In the genomic region with DNA sequence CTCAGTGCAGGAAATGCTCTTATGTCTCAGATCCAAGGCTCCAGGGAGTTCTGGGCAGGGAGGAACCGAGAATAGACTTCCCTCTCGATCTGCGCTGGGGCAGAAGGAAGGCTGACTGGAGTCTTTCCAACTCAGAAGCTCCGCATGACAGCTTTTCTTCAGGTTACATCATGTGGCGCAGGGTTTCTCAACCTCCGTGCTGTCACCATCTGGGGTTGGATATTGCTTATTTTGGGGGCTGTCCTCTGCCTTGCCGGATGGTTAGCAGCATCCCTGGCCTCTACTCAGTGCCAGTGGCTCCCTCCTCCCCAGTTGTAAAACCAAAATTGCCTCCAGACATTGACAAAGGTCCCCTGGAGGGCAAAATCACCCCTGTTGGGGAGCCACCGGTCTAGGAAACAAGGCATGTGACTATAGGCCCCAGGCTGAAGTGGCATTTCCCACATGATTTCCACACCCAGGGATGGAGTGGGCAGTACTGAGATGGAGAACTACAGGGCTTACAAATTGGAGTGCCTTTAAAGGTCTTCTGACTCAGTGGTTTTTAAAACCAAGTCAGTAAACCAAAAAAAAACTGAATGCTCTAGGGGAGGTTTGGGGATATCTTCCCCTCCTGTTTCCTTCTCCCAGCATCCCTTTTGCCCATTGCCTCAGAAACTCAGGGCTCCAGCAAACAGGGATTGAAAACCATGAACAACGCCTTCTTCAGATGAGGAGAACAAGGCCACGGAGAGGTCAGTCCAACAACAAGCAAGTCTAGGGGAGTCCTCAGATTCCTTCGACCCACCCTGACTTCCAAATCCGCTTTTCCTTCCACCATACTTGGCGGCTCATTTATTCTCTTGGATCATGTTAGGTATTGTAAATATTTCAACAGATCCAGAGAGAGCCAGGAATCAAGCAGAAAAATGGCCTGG, we compare ENCODE assay signal across 15 cellular contexts. TPM values are rescaled to one million over a fixed set of nuclear protein-coding genes. Genes with fewer than 3 reads are reported as not detected.
A peak's percentile ranks its signal among the peaks of the same experiment; 100 is the strongest.
DNase-seq lines count a peak whose midpoint lies in the region; ATAC-seq and TF ChIP-seq lines count a peak whose summit lies in the region.
"Had no signal": no experiment of that assay in that cellular context is flagged by ENCODE, and none has a peak within 500 bp of the region (broad histone marks: within the 10 kb centered on the region; RNA-seq: fewer than 3 reads in every experiment).

No MANE protein-coding gene starts in this region.

- CTCF ChIA-PET in naive thymus-derived CD4-positive, alpha-beta T cell (lab: Charles Lee) = no interaction called here

- peak; percentile 48 for ATAC-seq in naive thymus-derived CD4-positive, alpha-beta T cell
- ATAC-seq in GM19463 (IDR thresholded peaks at IDR 0.05; ENCODE audit: unreplicated experiment) (no peak), GM18520 (IDR thresholded peaks at IDR 0.05; ENCODE audit: unreplicated experiment) (no peak)

- H3K4me1 ChIP-seq in naive thymus-derived CD4-positive, alpha-beta T cell (ENCODE audit: control insufficient read depth in 2 of 2, insufficient read depth in 2 of 2, low read length in 2 of 2) = no peaks in the 10 kb centered on the region
- H3K4me1 ChIP-seq: BE2C, pancreas had no signal

- TF ChIP-seq CTCF in CD14-positive monocyte (IDR thresholded peaks at IDR 0.05) = no peak

- intact Hi-C loops in CD14-positive monocyte (cut with micrococcal nuclease) = no loop called here
- intact Hi-C loops in naive thymus-derived CD4-positive, alpha-beta T cell (cut with micrococcal nuclease) = no loop called here

- H3K27ac ChIP-seq in naive thymus-derived CD4-positive, alpha-beta T cell (ENCODE audit: low read depth, low read length) = no peak overlapping the region
- H3K27ac ChIP-seq: pancreas had no signal

- peaks cover 0 to 9% (median 2%) of the 10 kb centered on the region in 7 donors for H3K9me3 Mint-ChIP-seq in CD14-positive monocyte
- peaks cover 0 to 4% (median 0%) of the 10 kb centered on the region in 11 donors for H3K9me3 Mint-ChIP-seq in naive thymus-derived CD4-positive, alpha-beta T cell

- peak overlapping the region in 1 of 2 donors; percentile 15 for H3K4me3 Mint-ChIP-seq in CD14-positive monocyte
- H3K4me3 Mint-ChIP-seq in naive thymus-derived CD4-positive, alpha-beta T cell = no peak overlapping the region

- H3K4me1 Mint-ChIP-seq in CD14-positive monocyte = peaks cover 28% of the 10 kb centered on the region
- H3K4me1 Mint-ChIP-seq in naive thymus-derived CD4-positive, alpha-beta T cell = no peaks in the 10 kb centered on the region

- H3K36me3 Mint-ChIP-seq in CD14-positive monocyte = no peaks in the 10 kb centered on the region
- H3K36me3 Mint-ChIP-seq in naive thymus-derived CD4-positive, alpha-beta T cell = peaks cover 0 to 9% (median 0%) of the 10 kb centered on the region in 5 donors

- peak overlapping the region; percentile 2 to 84 (median 46) for H3K27ac Mint-ChIP-seq in CD14-positive monocyte
- H3K27ac Mint-ChIP-seq in naive thymus-derived CD4-positive, alpha-beta T cell = no peak overlapping the region

- H3K27me3 ChIP-seq in naive thymus-derived CD4-positive, alpha-beta T cell (ENCODE audit: control insufficient read depth in 2 of 2, insufficient read depth in 2 of 2, low read length in 2 of 2) = no peaks in the 10 kb centered on the region
- H3K27me3 ChIP-seq: BE2C, pancreas had no signal

- peaks cover 5 to 10% (median 7%) of the 10 kb centered on the region in 3 donors for H3K27me3 Mint-ChIP-seq in CD14-positive monocyte (ENCODE audit: low read depth in 3 of 3)
- peaks cover 0 to 17% (median 6%) of the 10 kb centered on the region in 5 donors for H3K27me3 Mint-ChIP-seq in naive thymus-derived CD4-positive, alpha-beta T cell

- no peak overlapping the region for H3K4me3 ChIP-seq in naive thymus-derived CD4-positive, alpha-beta T cell (ENCODE audit: low read length)
- H3K4me3 ChIP-seq: pancreas had no signal

- H3K36me3 ChIP-seq in naive thymus-derived CD4-positive, alpha-beta T cell (ENCODE audit: control insufficient read depth in 2 of 3, insufficient read depth in 3 of 3, low read length in 3 of 3) = no peaks in the 10 kb centered on the region
- H3K36me3 ChIP-seq: BE2C, pancreas had no signal

- POLR2A ChIA-PET in naive thymus-derived CD4-positive, alpha-beta T cell (lab: Charles Lee) = no interaction called here

- no peaks in the 10 kb centered on the region for H3K9me3 ChIP-seq in naive thymus-derived CD4-positive, alpha-beta T cell (ENCODE audit: control insufficient read depth in 2 of 3, low read length in 3 of 3)
- H3K9me3 ChIP-seq: BE2C, pancreas had no signal

- peak; percentile 59 for DNase-seq in CD14-positive monocyte (ENCODE audit: low spot score)
- DNase-seq in NCI-H446 (lab: John Stamatoyannopoulos, UW) = peak; percentile 13 to 71
- peak; percentile 28 for DNase-seq in ecto neural progenitor cell (ENCODE audit: low spot score)
- DNase-seq in naive thymus-derived CD4-positive, alpha-beta T cell = no peak
- DNase-seq in NCI-H1417 treated with DMSO at 0.1 percent for 48 hours (lab: John Stamatoyannopoulos, UW) = no peak
- no peak for DNase-seq in GOT3 (lab: John Stamatoyannopoulos, UW)
- DNase-seq: activated effector memory CD4-positive, alpha-beta T cell treated with anti-CD3 and anti-CD28 coated beads, Interleukin-2, amount 50 U/mL, for 16 hours; BE2C; foreskin fibroblast; Karpas-422; NCI-H187 treated with DMSO at 0.1 percent for 48 hours; NCI-H748 treated with DMSO at 0.1 percent for 48 hours; pancreas had no signal

RNA-seq across cellular contexts. Expression of a gene that starts 21.6 kb away (rescaled TPM):
- polyA plus RNA-seq in CD14-positive monocyte = not detected
- 1 to 10 TPM in 3 of 5 experiments, under 1 TPM in 1, not detected in 1; 0.89 to 1.7 (median 1.4) TPM for total RNA-seq in naive thymus-derived CD4-positive, alpha-beta T cell
- under 1 TPM in 1 of 2 donors, not detected in 1; 0.23 TPM for polyA plus RNA-seq in naive thymus-derived CD4-positive, alpha-beta T cell

Comparison
In these comparisons a context has a peak if more than half of its experiments do, and no peak if none do; other contexts are left out.
1. DNase-seq: peak in CD14-positive monocyte (single experiment), NCI-H446 (2 of 2) and ecto neural progenitor cell (single experiment); none in naive thymus-derived CD4-positive, alpha-beta T cell (0 of 9), NCI-H1417 treated with DMSO at 0.1 percent for 48 hours (single experiment) and GOT3 (single experiment).
2. H3K27ac Mint-ChIP-seq: peak in CD14-positive monocyte (7 of 7); none in naive thymus-derived CD4-positive, alpha-beta T cell (0 of 9).